ENCODE assay signal across 12 cellular contexts in genomic region chr5:108788142-108788541, GRCh38. TPM values are rescaled to one million over a fixed set of nuclear protein-coding genes. Genes with fewer than 3 reads are reported as not detected.
DNase-seq lines count a peak whose midpoint lies in the region; ATAC-seq, FAIRE-seq and TF ChIP-seq lines count a peak whose summit lies in the region.
"Had no signal": no experiment of that assay in that cellular context is flagged by ENCODE, and none has a peak within 500 bp of the region (broad histone marks: within the 10 kb centered on the region; RNA-seq: fewer than 3 reads in every experiment).

No MANE protein-coding gene starts in this region.

- H3K9me3 ChIP-seq in gastrocnemius medialis (no peaks in the 10 kb centered on the region), spleen (peaks cover 0 to 18% (median 9%) of the 10 kb centered on the region in 8 donors)

- ATAC-seq in left lobe of liver (peak; percentile 99), gastrocnemius medialis (peak; percentile 77 to 92), HG03457 (IDR thresholded peaks at IDR 0.05; ENCODE audit: unreplicated experiment) (no peak)
- ATAC-seq: activated T-helper 17 cell treated with anti-CD3 and anti-CD28 coated beads, Interleukin-2, amount 50 U/mL, for 72 hours had no signal

- H3K36me3 ChIP-seq in gastrocnemius medialis (no peaks in the 10 kb centered on the region), spleen (peaks cover 0 to 34% (median 7%) of the 10 kb centered on the region in 6 donors)

- TF ChIP-seq CTCF in gastrocnemius medialis (IDR thresholded peaks at IDR 0.05 in 4 of 5, conservative IDR thresholded peaks at IDR 0.05 in 1 of 5) (no peak), spleen (IDR thresholded peaks at IDR 0.05 in 8 of 11, conservative IDR thresholded peaks at IDR 0.05 in 3 of 11) (no peak)

- H3K4me1 ChIP-seq in gastrocnemius medialis = peaks cover 0 to 6% of the 10 kb centered on the region in 2 donors
- no peaks in the 10 kb centered on the region for H3K4me1 ChIP-seq in spleen

- DNase-seq in GM12891 (ENCODE audit: insufficient read length, low spot score) (no peak), cerebellar cortex (ENCODE audit: low spot score) (peak; percentile 75), left lobe of liver (ENCODE audit: low spot score) (peak; percentile 80), gastrocnemius medialis (peak; percentile 53 to 69), spleen (no peak), NCI-H526 treated with DMSO at 0.1 percent for 48 hours (lab: John Stamatoyannopoulos, UW) (no peak)
- no peak for DNase-seq in activated CD4-positive, alpha-beta T cell treated with anti-CD3 and anti-CD28 coated beads for 48 hours
- DNase-seq: activated CD4-positive, alpha-beta T cell treated with anti-CD3 and anti-CD28 coated beads, Interleukin-2, amount 50 U/mL, for 4 hours; MM.1S; PC-9 had no signal

- H3K27me3 ChIP-seq in gastrocnemius medialis (no peaks in the 10 kb centered on the region), spleen (replicated peaks in 1 of 7) (no peaks in the 10 kb centered on the region)

- TF ChIP-seq POLR2A in GM12891 (IDR thresholded peaks at IDR 0.05; ENCODE audit: low read depth, low read length) (no peak), gastrocnemius medialis (IDR thresholded peaks at IDR 0.05) (no peak), spleen (IDR thresholded peaks at IDR 0.05) (no peak)

- intact Hi-C loops in gastrocnemius medialis (cut with DNase I; ENCODE audit: low total_unique reads) = no loop called here
- intact Hi-C loops in spleen (cut with DNase I; ENCODE audit: low total_unique reads) = no loop called here

- no peak overlapping the region for H3K4me3 ChIP-seq in gastrocnemius medialis
- no peak overlapping the region for H3K4me3 ChIP-seq in spleen
- H3K4me3 ChIP-seq: PC-9 had no signal

- in situ Hi-C loops in gastrocnemius medialis (cut with MboI; ENCODE audit: low sequenced_read_pairs in 4 of 4) = no loop called here

- peak; percentile 16 for FAIRE-seq in GM12891 (lab: Jason Lieb, UNC)

- peak overlapping the region in 1 of 4 donors; percentile 16 for H3K27ac ChIP-seq in gastrocnemius medialis
- no peak overlapping the region for H3K27ac ChIP-seq in spleen
- H3K27ac ChIP-seq: PC-9 had no signal

- 90 to 97% (median 93%) methylated on average over 7 of the region's 7 CpGs for WGBS in spleen, 5 donors

TF ChIP-seq in GM12891, 5 proteins besides CTCF, POLR2A, EP300 and RAD21:
- TF ChIP-seq PAX5 (IDR thresholded peaks at IDR 0.05; ENCODE audit: insufficient read depth, low read length, severe bottlenecking) (no peak), SPI1 (IDR thresholded peaks at IDR 0.05; ENCODE audit: low read depth, low read length) (no peak), TAF1 (IDR thresholded peaks at IDR 0.05; ENCODE audit: low read depth, low read length) (no peak), POLR2AphosphoS5 (IDR thresholded peaks at IDR 0.05; ENCODE audit: low read depth, low read length) (no peak), POU2F2 (IDR thresholded peaks at IDR 0.05; ENCODE audit: low read depth, low read length) (no peak)
TF ChIP-seq in GM12891: peak in this region for 0.

RNA-seq across cellular contexts. Expression of gene FER, which starts 40.4 kb away (rescaled TPM):
- 5.2 TPM for polyA plus RNA-seq in GM12891 (2012; ENCODE audit: low read depth, missing spikeins)
- total RNA-seq in left lobe of liver = 3.7 TPM
- 1 to 10 TPM; 2.2 to 7.5 (median 3.7) TPM for total RNA-seq in gastrocnemius medialis
- 10 to 100 TPM; 16.7 to 38.8 (median 28.2) TPM for total RNA-seq in spleen
- 1 to 10 TPM in 2 of 3 donors, under 1 TPM in 1; 0.96 to 1.5 (median 1.2) TPM for polyA plus RNA-seq in spleen

Comparison
In these comparisons a context has a peak if more than half of its experiments do, and no peak if none do; other contexts are left out.
1. DNase-seq: peak in cerebellar cortex (single experiment), left lobe of liver (single experiment) and gastrocnemius medialis (2 of 2); none in GM12891 (single experiment), spleen (single experiment), NCI-H526 treated with DMSO at 0.1 percent for 48 hours (single experiment) and activated CD4-positive, alpha-beta T cell treated with anti-CD3 and anti-CD28 coated beads for 48 hours (single experiment).